17 cellular contexts compared by ENCODE assay signal in the genomic region with DNA sequence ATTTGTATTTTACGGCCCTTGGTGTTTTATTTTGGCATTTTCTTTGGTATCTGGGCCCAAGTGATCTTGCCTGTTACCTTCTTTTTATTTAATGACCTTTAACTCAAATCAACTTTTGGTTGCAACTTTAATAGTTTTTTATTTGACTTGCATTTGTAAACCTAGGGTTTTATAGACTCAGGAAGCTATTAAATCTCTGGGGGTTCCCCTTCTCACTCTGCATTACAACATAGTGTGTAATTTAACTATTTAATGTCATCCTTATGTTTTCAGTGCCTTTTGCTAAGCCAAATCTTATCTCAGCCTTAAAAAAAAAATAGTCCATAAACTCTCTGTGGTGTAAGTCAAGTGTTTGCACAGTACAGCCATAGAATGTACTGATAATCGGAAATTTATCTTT. TPM values are rescaled to one million over a fixed set of nuclear protein-coding genes. Genes with fewer than 3 reads are reported as not detected.
DNase-seq lines count a peak whose midpoint lies in the region; ATAC-seq and TF ChIP-seq lines count a peak whose summit lies in the region.
"Had no signal": no experiment of that assay in that cellular context is flagged by ENCODE, and none has a peak within 500 bp of the region (broad histone marks: within the 10 kb centered on the region; RNA-seq: fewer than 3 reads in every experiment).

No MANE protein-coding gene starts in this region.

- CTCF ChIA-PET in Caco-2 (lab: Charles Lee) (no interaction called here), PC-3 (lab: Charles Lee) (interaction anchor here (1.2 kb wide), 1 partner anchor 201 kb away, joined by 5 read pairs; no protein-coding TSS in a partner anchor)
- CTCF ChIA-PET in activated CD8-positive, alpha-beta T cell treated with anti-CD3 and anti-CD28 coated beads for 36 hours (lab: Charles Lee), result interaction anchor here (0.9 kb wide), 1 partner anchor 201 kb away, joined by 3 read pairs; no protein-coding TSS in a partner anchor

- H3K4me1 Mint-ChIP-seq in Caco-2 (ENCODE audit: low read depth, unreplicated experiment) (peaks cover 20% of the 10 kb centered on the region), nephron progenitor cell (peaks cover 56% of the 10 kb centered on the region), progenitor cell of endocrine pancreas (ENCODE audit: low read depth) (peaks cover 20% of the 10 kb centered on the region)
- H3K4me1 Mint-ChIP-seq in activated CD8-positive, alpha-beta T cell treated with anti-CD3 and anti-CD28 coated beads for 36 hours (ENCODE audit: low read depth), result peaks cover 8% of the 10 kb centered on the region
- H3K4me1 Mint-ChIP-seq in activated T-helper 17 cell treated with anti-CD3 and anti-CD28 coated beads, Interleukin-2, amount 50 U/mL, for 72 hours, result no peaks in the 10 kb centered on the region

- H3K4me3 Mint-ChIP-seq in Caco-2 (ENCODE audit: unreplicated experiment) (peak overlapping the region; percentile 81), nephron progenitor cell (peak overlapping the region; percentile 87), progenitor cell of endocrine pancreas (ENCODE audit: low read depth) (no peak overlapping the region)
- no peak overlapping the region for H3K4me3 Mint-ChIP-seq in activated CD8-positive, alpha-beta T cell treated with anti-CD3 and anti-CD28 coated beads for 36 hours
- H3K4me3 Mint-ChIP-seq in activated T-helper 17 cell treated with anti-CD3 and anti-CD28 coated beads, Interleukin-2, amount 50 U/mL, for 72 hours, result no peak overlapping the region
- H3K4me3 Mint-ChIP-seq: activated naive CD8-positive, alpha-beta T cell treated with anti-CD3 and anti-CD28 coated beads, Interleukin-2, amount 10 ng/mL, durations not matched to agents 7 days and 5 days had no signal

- intact Hi-C loops in Caco-2 (cut with micrococcal nuclease; ENCODE audit: unreplicated experiment) (loop anchor here (1.0 to 2.0 kb wide), 2 partner anchors 9 to 61 kb away; no protein-coding TSS in a partner anchor), PC-3 (cut with micrococcal nuclease) (loop anchor here (1.0 to 5.0 kb wide), 2 partner anchors 9 to 331 kb away; no protein-coding TSS in a partner anchor)
- intact Hi-C loops in activated CD8-positive, alpha-beta T cell treated with anti-CD3 and anti-CD28 coated beads for 36 hours (cut with micrococcal nuclease), result no loop called here

- DNase-seq in Caco-2, result no peak
- DNase-seq in PC-3, result peak; percentile 76
- DNase-seq in epithelial cell of esophagus (ENCODE audit: low read depth), result peak; percentile 32
- no peak for DNase-seq in nephron progenitor cell
- DNase-seq in activated CD8-positive, alpha-beta T cell treated with anti-CD3 and anti-CD28 coated beads for 36 hours, result no peak
- DNase-seq in progenitor cell of endocrine pancreas (ENCODE audit: low spot score, unreplicated experiment), result no peak
- no peak for DNase-seq in HK-2 (ENCODE audit: unreplicated experiment)
- DNase-seq: activated naive CD8-positive, alpha-beta T cell treated with anti-CD3 and anti-CD28 coated beads, Interleukin-2, amount 10 ng/mL, durations not matched to agents 7 days and 5 days; AML-193; NCI-H345; stimulated activated CD4-positive, alpha-beta T cell treated with anti-CD3 and anti-CD28 coated beads, Interleukin-12 subunit alpha, Interleukin-12 subunit beta, amount 100 ng/mL, for 4 hours; T-cell had no signal

- peak; percentile 1; the same call in 1 of the 2 replicates for ATAC-seq in PC-3
- no peak for ATAC-seq in activated CD8-positive, alpha-beta T cell treated with anti-CD3 and anti-CD28 coated beads for 36 hours
- ATAC-seq in activated T-helper 17 cell treated with anti-CD3 and anti-CD28 coated beads, Interleukin-2, amount 50 U/mL, for 72 hours (replicated peaks), result no peak
- ATAC-seq: activated CD4-positive, CD25-positive, alpha-beta regulatory T cell treated with anti-CD3 and anti-CD28 coated beads, Interleukin-2, amount 50 U/mL, for 24 hours; GM12878; T-cell had no signal

- POLR2A ChIA-PET in Caco-2 (lab: Charles Lee) (no interaction called here), PC-3 (lab: Charles Lee; ENCODE audit: unreplicated experiment) (interaction anchor here (0.6 to 1.0 kb wide), 3 partner anchors 8 to 92 kb away, joined by 4 to 8 read pairs (median 4); no protein-coding TSS in a partner anchor)
- POLR2A ChIA-PET in activated CD8-positive, alpha-beta T cell treated with anti-CD3 and anti-CD28 coated beads for 36 hours (lab: Charles Lee), result no interaction called here

- no peak overlapping the region for H3K4me3 ChIP-seq in Caco-2 (ENCODE audit: low read depth, low read length)
- H3K4me3 ChIP-seq in PC-3 (ENCODE audit: low read length), result peak overlapping the region; percentile 88
- peak overlapping the region; percentile 77 for H3K4me3 ChIP-seq in epithelial cell of esophagus (ENCODE audit: low read length)
- H3K4me3 ChIP-seq: GM12878, lung had no signal

- no peaks in the 10 kb centered on the region for H3F3A ChIP-seq in PC-3 (ENCODE audit: low read length, unreplicated experiment)

- BruUV-seq in Caco-2 (replicated peaks; lab: Mats Ljungman, UMichigan) (no TSS peak), PC-3 (replicated peaks; lab: Mats Ljungman, UMichigan) (no TSS peak)

- H3K9me3 Mint-ChIP-seq in Caco-2 (ENCODE audit: unreplicated experiment) (no peaks in the 10 kb centered on the region), nephron progenitor cell (no peaks in the 10 kb centered on the region), progenitor cell of endocrine pancreas (ENCODE audit: low read depth) (no peaks in the 10 kb centered on the region)
- no peaks in the 10 kb centered on the region for H3K9me3 Mint-ChIP-seq in activated CD8-positive, alpha-beta T cell treated with anti-CD3 and anti-CD28 coated beads for 36 hours
- no peaks in the 10 kb centered on the region for H3K9me3 Mint-ChIP-seq in activated T-helper 17 cell treated with anti-CD3 and anti-CD28 coated beads, Interleukin-2, amount 50 U/mL, for 72 hours
- H3K9me3 Mint-ChIP-seq: activated naive CD8-positive, alpha-beta T cell treated with anti-CD3 and anti-CD28 coated beads, Interleukin-2, amount 10 ng/mL, durations not matched to agents 7 days and 5 days; T-cell had no signal

- H3K27ac Mint-ChIP-seq in Caco-2 (ENCODE audit: unreplicated experiment), result peak overlapping the region; percentile 31
- H3K27ac Mint-ChIP-seq in nephron progenitor cell, result no peak overlapping the region
- H3K27ac Mint-ChIP-seq in activated CD8-positive, alpha-beta T cell treated with anti-CD3 and anti-CD28 coated beads for 36 hours, result no peak overlapping the region
- no peak overlapping the region for H3K27ac Mint-ChIP-seq in progenitor cell of endocrine pancreas
- no peak overlapping the region for H3K27ac Mint-ChIP-seq in activated T-helper 17 cell treated with anti-CD3 and anti-CD28 coated beads, Interleukin-2, amount 50 U/mL, for 72 hours
- H3K27ac Mint-ChIP-seq: activated naive CD8-positive, alpha-beta T cell treated with anti-CD3 and anti-CD28 coated beads, Interleukin-2, amount 10 ng/mL, durations not matched to agents 7 days and 5 days; T-cell had no signal

- H3K27me3 Mint-ChIP-seq in Caco-2 (ENCODE audit: insufficient read depth, unreplicated experiment) (no peaks in the 10 kb centered on the region), nephron progenitor cell (ENCODE audit: low read depth, poor library complexity) (peaks cover 3% of the 10 kb centered on the region), progenitor cell of endocrine pancreas (peaks cover 15% of the 10 kb centered on the region)
- peaks cover 61% of the 10 kb centered on the region for H3K27me3 Mint-ChIP-seq in activated CD8-positive, alpha-beta T cell treated with anti-CD3 and anti-CD28 coated beads for 36 hours
- H3K27me3 Mint-ChIP-seq in activated T-helper 17 cell treated with anti-CD3 and anti-CD28 coated beads, Interleukin-2, amount 50 U/mL, for 72 hours, result peaks cover 46% of the 10 kb centered on the region

- H3K4me2 ChIP-seq in PC-3 (ENCODE audit: low read length), result peak overlapping the region; percentile 87

- H3K9me3 ChIP-seq in Caco-2 (no peaks in the 10 kb centered on the region), PC-3 (ENCODE audit: low read length) (no peaks in the 10 kb centered on the region)

- H3K27ac ChIP-seq in PC-3 (ENCODE audit: low read length), result peak overlapping the region; percentile 93
- H3K27ac ChIP-seq: parathyroid adenoma had no signal

- H3K9me2 ChIP-seq in PC-3 (replicated peaks; ENCODE audit: low read length), result no peaks in the 10 kb centered on the region

- H3K27me3 ChIP-seq in Caco-2 (replicated peaks; ENCODE audit: control insufficient read depth, insufficient read depth, low read length) (no peaks in the 10 kb centered on the region), PC-3 (ENCODE audit: low read length) (no peaks in the 10 kb centered on the region)

- peaks cover 38% of the 10 kb centered on the region for H3K79me2 ChIP-seq in PC-3 (ENCODE audit: low read length)
- H3K79me2 ChIP-seq: parathyroid adenoma had no signal

- H3K36me3 Mint-ChIP-seq in Caco-2 (ENCODE audit: insufficient read depth, unreplicated experiment) (peaks cover 6% of the 10 kb centered on the region), nephron progenitor cell (ENCODE audit: low read depth) (no peaks in the 10 kb centered on the region), progenitor cell of endocrine pancreas (ENCODE audit: insufficient read depth) (no peaks in the 10 kb centered on the region)
- no peaks in the 10 kb centered on the region for H3K36me3 Mint-ChIP-seq in activated CD8-positive, alpha-beta T cell treated with anti-CD3 and anti-CD28 coated beads for 36 hours (ENCODE audit: low read depth)
- peaks cover 4% of the 10 kb centered on the region for H3K36me3 Mint-ChIP-seq in activated T-helper 17 cell treated with anti-CD3 and anti-CD28 coated beads, Interleukin-2, amount 50 U/mL, for 72 hours (ENCODE audit: low read depth)
- H3K36me3 Mint-ChIP-seq: activated naive CD8-positive, alpha-beta T cell treated with anti-CD3 and anti-CD28 coated beads, Interleukin-2, amount 10 ng/mL, durations not matched to agents 7 days and 5 days; T-cell had no signal

- no peak overlapping the region for H2AFZ ChIP-seq in PC-3 (ENCODE audit: low read length)
- H2AFZ ChIP-seq: parathyroid adenoma had no signal

- H3K4me1 ChIP-seq in Caco-2 (peaks cover 26% of the 10 kb centered on the region), PC-3 (ENCODE audit: insufficient read depth, low read length) (peaks cover 48% of the 10 kb centered on the region)
- H3K4me1 ChIP-seq: parathyroid adenoma had no signal

- TF ChIP-seq CTCF in Caco-2 (IDR thresholded peaks at IDR 0.05; ENCODE audit: insufficient read depth in 1 of 2, low read depth in 1 of 2, low read length in 1 of 2, severe bottlenecking in 1 of 2, unreplicated experiment in 1 of 2) (no peak), PC-3 (conservative IDR thresholded peaks at IDR 0.05; ENCODE audit: low read depth, low read length) (no peak), epithelial cell of esophagus (IDR thresholded peaks at IDR 0.05; ENCODE audit: insufficient read depth, low read depth, low read length, missing control alignments) (no peak), nephron progenitor cell (IDR thresholded peaks at IDR 0.05) (no peak), progenitor cell of endocrine pancreas (IDR thresholded peaks at IDR 0.05; ENCODE audit: unreplicated experiment) (no peak)
- TF ChIP-seq CTCF in activated CD8-positive, alpha-beta T cell treated with anti-CD3 and anti-CD28 coated beads for 36 hours (IDR thresholded peaks at IDR 0.05), result no peak

- H3K9ac ChIP-seq in PC-3 (ENCODE audit: low read length), result peak overlapping the region; percentile 86
- H3K9ac ChIP-seq: parathyroid adenoma had no signal

- H4K20me1 ChIP-seq in PC-3 (ENCODE audit: low read length), result peaks cover 7% of the 10 kb centered on the region

- no peaks in the 10 kb centered on the region for H3K36me3 ChIP-seq in Caco-2 (ENCODE audit: control insufficient read depth, insufficient read depth, low read length)
- no peaks in the 10 kb centered on the region for H3K36me3 ChIP-seq in PC-3 (ENCODE audit: low read depth, low read length)

RNA-seq across cellular contexts. Expression of gene FJX1, which starts 3.4 kb away (rescaled TPM):
- total RNA-seq in Caco-2 (2022) (12.0 and 14.4 TPM in 2 replicates), PC-3 (2014; rRNA removed) (71.4 and 97.1 TPM in 2 replicates), progenitor cell of endocrine pancreas (11.2 and 12.9 TPM in 2 replicates)
- total RNA-seq in activated CD8-positive, alpha-beta T cell treated with anti-CD3 and anti-CD28 coated beads for 36 hours, result 1 to 10 TPM; 1.4 to 2.1 TPM
- under 1 TPM; 0.21 to 0.48 TPM for total RNA-seq in activated T-helper 17 cell treated with anti-CD3 and anti-CD28 coated beads, Interleukin-2, amount 50 U/mL, for 72 hours

RNA-seq across cellular contexts. Expression of gene TRIM44, which starts 41.0 kb away (rescaled TPM):
- total RNA-seq in Caco-2 (2022) (74.6 and 81.4 TPM in 2 replicates), PC-3 (2014; rRNA removed) (14.0 TPM in 2 replicates), progenitor cell of endocrine pancreas (60.1 and 65.1 TPM in 2 replicates)
- 10 to 100 TPM; 37.4 to 40.1 TPM for total RNA-seq in activated CD8-positive, alpha-beta T cell treated with anti-CD3 and anti-CD28 coated beads for 36 hours
- total RNA-seq in activated T-helper 17 cell treated with anti-CD3 and anti-CD28 coated beads, Interleukin-2, amount 50 U/mL, for 72 hours, result 10 to 100 TPM; 14.3 to 17.7 TPM

Comparison
In these comparisons a context has a peak if more than half of its experiments do, and no peak if none do; other contexts are left out.
1. DNase-seq: peak in PC-3 (single experiment) and epithelial cell of esophagus (single experiment); none in Caco-2 (0 of 2), nephron progenitor cell (single experiment), activated CD8-positive, alpha-beta T cell treated with anti-CD3 and anti-CD28 coated beads for 36 hours (single experiment), progenitor cell of endocrine pancreas (single experiment) and HK-2 (single experiment).
2. H3K4me3 Mint-ChIP-seq: peak in Caco-2 (single experiment) and nephron progenitor cell (single experiment); none in activated CD8-positive, alpha-beta T cell treated with anti-CD3 and anti-CD28 coated beads for 36 hours (single experiment), progenitor cell of endocrine pancreas (single experiment) and activated T-helper 17 cell treated with anti-CD3 and anti-CD28 coated beads, Interleukin-2, amount 50 U/mL, for 72 hours (single experiment).